1 cellular context compared by ENCODE assay signal in the genomic region with DNA sequence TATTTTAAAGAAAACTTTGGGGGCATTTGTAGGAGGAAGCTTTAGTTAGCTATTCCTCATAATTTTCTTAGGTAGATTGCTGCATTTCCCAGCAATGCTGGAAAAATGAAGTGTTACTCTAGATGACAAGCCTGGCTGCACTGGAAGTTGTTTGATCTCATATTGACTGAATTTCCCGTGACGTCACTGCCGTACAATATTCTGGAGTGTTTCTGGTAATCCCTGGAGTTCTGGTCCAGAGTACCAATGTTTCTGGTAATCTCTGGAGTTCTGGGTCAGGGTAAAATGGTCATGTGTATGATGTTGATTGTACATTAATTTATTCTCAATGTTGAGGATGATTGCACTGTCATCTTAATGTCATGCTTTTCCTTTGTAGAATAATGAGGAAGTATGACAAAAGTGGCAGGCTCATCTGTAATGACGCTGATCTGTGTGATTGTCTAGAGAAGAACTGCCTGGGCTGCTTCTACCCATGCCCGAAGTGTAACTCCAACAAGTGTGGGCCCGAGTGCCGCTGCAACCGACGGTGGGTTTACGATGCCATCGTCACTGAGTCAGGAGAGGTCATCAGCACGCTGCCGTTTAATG.
TF ChIP-seq lines count a peak whose summit lies in the region.

No MANE protein-coding gene starts in this region.

TF ChIP-seq in GM23338, 12 proteins besides CTCF, POLR2A, EP300 and RAD21 (continued from another document):
- TF ChIP-seq POLR2AphosphoS5 (IDR thresholded peaks at IDR 0.05; ENCODE audit: low read depth) (no peak), ZNF331 (CRISPR knock-in tag; IDR thresholded peaks at IDR 0.05; ENCODE audit: low read depth) (no peak)
